ENCODE assay signal across 1 cellular context in the genomic region with DNA sequence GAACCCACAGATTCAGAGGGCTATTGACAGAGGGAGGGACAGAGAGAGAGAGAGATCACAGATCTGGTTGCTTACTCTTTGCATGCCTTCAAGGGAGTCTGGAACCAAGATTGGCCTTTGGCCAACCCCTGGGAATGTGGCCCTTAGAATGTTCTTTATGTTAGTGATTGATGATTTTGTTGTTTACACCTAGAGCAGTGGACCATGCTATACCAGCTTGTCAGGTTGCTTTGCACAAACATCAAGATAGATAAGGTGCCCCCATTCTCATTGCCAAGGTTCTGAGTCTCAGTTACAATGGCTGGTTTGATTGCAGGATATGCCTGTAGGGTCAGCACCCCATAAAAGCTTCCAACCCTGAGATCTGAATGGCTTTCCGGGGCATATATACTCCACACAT.
TF ChIP-seq lines count a peak whose summit lies in the region.

No MANE protein-coding gene starts in this region.

TF ChIP-seq in IMR-90, 13 proteins besides CTCF, POLR2A, EP300 and RAD21 (continued from another document):
- TF ChIP-seq USF2 (IDR thresholded peaks at IDR 0.05; ENCODE audit: low read depth, low read length): no peak
- TF ChIP-seq SMC3 (IDR thresholded peaks at IDR 0.05; ENCODE audit: low read depth, low read length): no peak
- TF ChIP-seq, protein P1, sequence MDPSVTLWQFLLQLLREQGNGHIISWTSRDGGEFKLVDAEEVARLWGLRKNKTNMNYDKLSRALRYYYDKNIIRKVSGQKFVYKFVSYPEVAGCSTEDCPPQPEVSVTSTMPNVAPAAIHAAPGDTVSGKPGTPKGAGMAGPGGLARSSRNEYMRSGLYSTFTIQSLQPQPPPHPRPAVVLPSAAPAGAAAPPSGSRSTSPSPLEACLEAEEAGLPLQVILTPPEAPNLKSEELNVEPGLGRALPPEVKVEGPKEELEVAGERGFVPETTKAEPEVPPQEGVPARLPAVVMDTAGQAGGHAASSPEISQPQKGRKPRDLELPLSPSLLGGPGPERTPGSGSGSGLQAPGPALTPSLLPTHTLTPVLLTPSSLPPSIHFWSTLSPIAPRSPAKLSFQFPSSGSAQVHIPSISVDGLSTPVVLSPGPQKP (IDR thresholded peaks at IDR 0.05; ENCODE audit: borderline replicate concordance, low read depth, low read length): no peak
- no peak for TF ChIP-seq MAZ (IDR thresholded peaks at IDR 0.05; ENCODE audit: borderline replicate concordance, low read depth, low read length)
TF ChIP-seq in IMR-90: peak in this region for 0.
